In the genomic region with DNA sequence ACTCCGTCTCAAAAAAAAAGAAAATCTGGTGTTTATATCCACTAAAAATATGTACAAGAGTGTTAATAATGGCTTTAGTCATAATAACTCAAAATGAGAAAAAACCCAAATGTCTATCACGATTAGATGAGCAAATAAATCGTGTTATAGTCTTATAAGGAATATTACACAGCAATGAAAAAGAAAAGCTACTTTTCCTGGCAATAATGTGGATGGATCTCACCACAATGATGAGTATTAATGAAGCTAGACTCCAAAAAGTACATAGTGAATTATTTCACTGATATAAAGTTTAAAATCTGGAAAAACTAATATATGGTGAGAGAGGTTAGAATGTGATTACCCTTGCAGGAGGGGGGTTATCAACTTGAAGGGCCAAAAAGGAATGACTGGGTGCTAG, we compare ENCODE assay signal across 33 cellular contexts. TPM values are rescaled to one million over a fixed set of nuclear protein-coding genes. Genes with fewer than 3 reads are reported as not detected.
"Had no signal": no experiment of that assay in that cellular context is flagged by ENCODE, and none has a peak within 500 bp of the region (broad histone marks: within the 10 kb centered on the region; RNA-seq: fewer than 3 reads in every experiment).

No MANE protein-coding gene starts in this region.

- DNase-seq: naive thymus-derived CD4-positive, alpha-beta T cell; occipital lobe; ovary; psoas muscle; right cardiac atrium; right lobe of liver; spleen; stimulated activated CD4-positive, alpha-beta T cell treated with anti-CD3 and anti-CD28 coated beads, Interleukin-12 subunit alpha, Interleukin-12 subunit beta, amount 100 ng/mL, for 4 hours; stimulated activated CD4-positive, alpha-beta T cell treated with anti-CD3 and anti-CD28 coated beads, Interleukin-1b, Interleukin-23, amount 100 ng/mL, for 48 hours; stimulated activated CD4-positive, alpha-beta T cell treated with anti-CD3 and anti-CD28 coated beads, Interleukin-4, amount 100 ng/mL, for 1 hour; stimulated activated CD4-positive, alpha-beta T cell treated with anti-CD3 and anti-CD28 coated beads, Interleukin-4, amount 100 ng/mL, for 4 hours; stimulated activated CD8-positive, alpha-beta memory T cell treated with anti-CD3 and anti-CD28 coated beads, Interleukin-4, amount 100 ng/mL, for 48 hours; stimulated activated naive CD4-positive, alpha-beta T cell; stimulated activated naive CD8-positive, alpha-beta T cell treated with anti-CD3 and anti-CD28 coated beads, Interleukin-15, amount 100 ng/mL, for 72 hours; stimulated activated naive CD8-positive, alpha-beta T cell treated with anti-CD3 and anti-CD28 coated beads, Interleukin-15, Interleukin-2, amounts not matched to agents 100 U/mL and 50 U/mL, for 24 hours; substantia nigra; testis; tibial artery; transverse colon; upper lobe of right lung; uterus had no signal

- H3K36me3 Mint-ChIP-seq: naive thymus-derived CD4-positive, alpha-beta T cell; neural progenitor cell; stimulated activated memory B cell treated with anti-CD40 and anti-IgM and Interleukin-4, amounts not matched to agents 10 μg/mL and 1 μg/mL and 100 μg/mL, for 72 hours; type B pancreatic cell had no signal

- H3K79me2 ChIP-seq: parathyroid adenoma had no signal

- H3K27me3 Mint-ChIP-seq: progenitor cell of endocrine pancreas; stimulated activated naive CD8-positive, alpha-beta T cell treated with anti-CD3 and anti-CD28 coated beads, Interleukin-15, amount 100 ng/mL, for 72 hours had no signal

- H3K4me2 ChIP-seq: neural progenitor cell, smooth muscle cell had no signal

- H3K36me3 ChIP-seq: neural progenitor cell, ovary, right lobe of liver, spleen, suprapubic skin, tibial artery, transverse colon, upper lobe of right lung, uterus had no signal

- H3K27ac ChIP-seq: neural progenitor cell, ovary, parathyroid adenoma, psoas muscle, right lobe of liver, skin epidermis, suprapubic skin, testis, tibial artery, transverse colon, upper lobe of right lung, uterus had no signal

- H3K9me3 Mint-ChIP-seq: nephron; neural progenitor cell; stimulated activated memory B cell treated with anti-CD40 and anti-IgM and Interleukin-4, amounts not matched to agents 10 μg/mL and 1 μg/mL and 100 μg/mL, for 72 hours; type B pancreatic cell had no signal

- H3K27ac Mint-ChIP-seq: nephron; neural progenitor cell; progenitor cell of endocrine pancreas; stimulated activated memory B cell treated with anti-CD40 and anti-IgM and Interleukin-4, amounts not matched to agents 10 μg/mL and 1 μg/mL and 100 μg/mL, for 72 hours; stimulated activated naive CD8-positive, alpha-beta T cell treated with anti-CD3 and anti-CD28 coated beads, Interleukin-15, amount 100 ng/mL, for 72 hours had no signal

- H3K9me3 ChIP-seq: ovary, psoas muscle, right lobe of liver, suprapubic skin, testis, tibial artery, transverse colon, upper lobe of right lung, uterus had no signal

- H3K4me3 ChIP-seq: neural progenitor cell, ovary, psoas muscle, right lobe of liver, skin epidermis, smooth muscle cell, spleen, suprapubic skin, testis, tibial artery, transverse colon, upper lobe of right lung, uterus had no signal

- H2AFZ ChIP-seq: neural progenitor cell, parathyroid adenoma had no signal

- H3K4me1 Mint-ChIP-seq: nephron; neural progenitor cell; stimulated activated memory B cell treated with anti-CD40 and anti-IgM and Interleukin-4, amounts not matched to agents 10 μg/mL and 1 μg/mL and 100 μg/mL, for 72 hours had no signal

- H3K4me3 Mint-ChIP-seq: nephron; neural progenitor cell; stimulated activated memory B cell treated with anti-CD40 and anti-IgM and Interleukin-4, amounts not matched to agents 10 μg/mL and 1 μg/mL and 100 μg/mL, for 72 hours; stimulated activated naive CD8-positive, alpha-beta T cell treated with anti-CD3 and anti-CD28 coated beads, Interleukin-15, amount 100 ng/mL, for 72 hours; type B pancreatic cell had no signal

- H3K4me1 ChIP-seq: neural progenitor cell, parathyroid adenoma, psoas muscle, right lobe of liver, suprapubic skin, testis, tibial artery, upper lobe of right lung, uterus had no signal

- H3K27me3 ChIP-seq: neural progenitor cell, ovary, right lobe of liver, spleen, suprapubic skin, testis, tibial artery, transverse colon, upper lobe of right lung, uterus had no signal

- H3K9ac ChIP-seq: neural progenitor cell, parathyroid adenoma had no signal

- ATAC-seq: naive thymus-derived CD4-positive, alpha-beta T cell; psoas muscle; right cardiac atrium; right lobe of liver; stimulated activated memory B cell treated with anti-CD40 and anti-IgM and Interleukin-4, amounts not matched to agents 10 μg/mL and 1 μg/mL and 100 μg/mL, for 72 hours; stimulated activated naive CD8-positive, alpha-beta T cell treated with anti-CD3 and anti-CD28 coated beads, Interleukin-15, amount 100 ng/mL, for 72 hours; stimulated activated naive CD8-positive, alpha-beta T cell treated with anti-CD3 and anti-CD28 coated beads, Interleukin-15, Interleukin-2, amounts not matched to agents 100 U/mL and 50 U/mL, for 24 hours; upper lobe of right lung had no signal

RNA-seq across cellular contexts. Expression of a gene that starts 9.7 kb away (rescaled TPM):
- total RNA-seq: occipital lobe, osteoblast, progenitor cell of endocrine pancreas, renal cortical epithelial cell had no signal
- polyA plus RNA-seq: neural cell, smooth muscle cell had no signal

RNA-seq across cellular contexts. Expression of a gene that starts 32.0 kb away (rescaled TPM):
- total RNA-seq: osteoblast, progenitor cell of endocrine pancreas, renal cortical epithelial cell, smooth muscle cell, suprapubic skin had no signal
- polyA plus RNA-seq: naive thymus-derived CD4-positive, alpha-beta T cell; neural cell; smooth muscle cell had no signal

RNA-seq across cellular contexts. Expression of a gene that starts 57.0 kb away (rescaled TPM):
- total RNA-seq: occipital lobe, osteoblast, progenitor cell of endocrine pancreas, renal cortical epithelial cell, smooth muscle cell had no signal
- polyA plus RNA-seq: neural cell, smooth muscle cell had no signal
